Comparison of ENCODE assay signal across 12 cellular contexts in genomic region chr11:47557004-47557403, GRCh38. TPM values are rescaled to one million over a fixed set of nuclear protein-coding genes. Genes with fewer than 3 reads are reported as not detected.
"Had no signal": no experiment of that assay in that cellular context is flagged by ENCODE, and none has a peak within 500 bp of the region (broad histone marks: within the 10 kb centered on the region; RNA-seq: fewer than 3 reads in every experiment).

No MANE protein-coding gene starts in this region.

RNA-seq across cellular contexts. Expression of gene FAM180B, which starts 29.5 kb away (rescaled TPM):
- total RNA-seq: kidney, kidney epithelial cell, left lobe of liver, left lung, left ventricle myocardium superior, liver, lung microvascular endothelial cell, mammary epithelial cell, mononuclear cell had no signal
- polyA plus RNA-seq: hepatocyte, immature natural killer cell, keratinocyte, liver, mammary epithelial cell had no signal
